23 cellular contexts compared by ENCODE assay signal in genomic region chr11:84165139-84165538, GRCh38.
DNase-seq lines count a peak whose midpoint lies in the region; ATAC-seq and TF ChIP-seq lines count a peak whose summit lies in the region.
"Had no signal": no experiment of that assay in that cellular context is flagged by ENCODE, and none has a peak within 500 bp of the region (broad histone marks: within the 10 kb centered on the region; RNA-seq: fewer than 3 reads in every experiment).

No MANE protein-coding gene starts in this region.

- no peak overlapping the region for H3K4me2 ChIP-seq in trophoblast cell (ENCODE audit: low read length)

- H3K4me3 Mint-ChIP-seq in activated CD8-positive, alpha-beta T cell treated with anti-CD3 and anti-CD28 coated beads, Interleukin-2, amount 10 ng/mL, durations not matched to agents 7 days and 5 days: no peak overlapping the region
- H3K4me3 Mint-ChIP-seq: CD8-positive, alpha-beta T cell had no signal

- H3K27ac ChIP-seq in trophoblast cell (ENCODE audit: low read depth, low read length): no peak overlapping the region
- H3K27ac ChIP-seq: RWPE1 had no signal

- H4K12ac ChIP-seq in trophoblast cell (ENCODE audit: low read depth, low read length): no peak overlapping the region

- H3K27me3 ChIP-seq in trophoblast cell (ENCODE audit: insufficient read depth, low read length): no peaks in the 10 kb centered on the region
- H3K27me3 ChIP-seq: MG63 had no signal

- H2BK5ac ChIP-seq in trophoblast cell (ENCODE audit: low read depth, low read length, poor library complexity): no peak overlapping the region

- no peaks in the 10 kb centered on the region for H3K79me2 ChIP-seq in trophoblast cell (ENCODE audit: control insufficient read depth, insufficient read depth, low read length, poor library complexity)

- no peaks in the 10 kb centered on the region for H3K79me1 ChIP-seq in trophoblast cell (ENCODE audit: low read length)

- no peaks in the 10 kb centered on the region for H3K36me3 ChIP-seq in trophoblast cell (ENCODE audit: control insufficient read depth in 1 of 2, insufficient read depth in 2 of 2, low read length in 2 of 2)
- H3K36me3 ChIP-seq: MG63 had no signal

- POLR2A ChIA-PET in activated CD8-positive, alpha-beta T cell treated with anti-CD3 and anti-CD28 coated beads, Interleukin-2, amount 10 ng/mL, durations not matched to agents 7 days and 5 days (lab: Charles Lee): no interaction called here

- H3K23ac ChIP-seq in trophoblast cell (ENCODE audit: low read length): no peak overlapping the region

- H4K8ac ChIP-seq in trophoblast cell (ENCODE audit: low read depth, low read length): no peak overlapping the region

- H3K9me3 Mint-ChIP-seq in activated CD8-positive, alpha-beta T cell treated with anti-CD3 and anti-CD28 coated beads, Interleukin-2, amount 10 ng/mL, durations not matched to agents 7 days and 5 days (ENCODE audit: insufficient read depth): peaks cover 8% of the 10 kb centered on the region

- no peaks in the 10 kb centered on the region for H3K4me1 Mint-ChIP-seq in activated CD8-positive, alpha-beta T cell treated with anti-CD3 and anti-CD28 coated beads, Interleukin-2, amount 10 ng/mL, durations not matched to agents 7 days and 5 days (ENCODE audit: low read depth)

- no peak overlapping the region for H3K27ac Mint-ChIP-seq in activated CD8-positive, alpha-beta T cell treated with anti-CD3 and anti-CD28 coated beads, Interleukin-2, amount 10 ng/mL, durations not matched to agents 7 days and 5 days
- H3K27ac Mint-ChIP-seq: CD8-positive, alpha-beta T cell had no signal

- ATAC-seq in activated CD8-positive, alpha-beta T cell treated with anti-CD3 and anti-CD28 coated beads, Interleukin-2, amount 10 ng/mL, durations not matched to agents 7 days and 5 days: no peak
- ATAC-seq: CD8-positive, alpha-beta T cell; K562 had no signal

- H2AK5ac ChIP-seq in trophoblast cell (ENCODE audit: low read length): no peak overlapping the region

- no peak overlapping the region for H3K4ac ChIP-seq in trophoblast cell (ENCODE audit: low read depth, low read length)

- no peak for TF ChIP-seq CTCF in epithelial cell of proximal tubule (conservative IDR thresholded peaks at IDR 0.05; ENCODE audit: low read depth, low read length)

- no peak overlapping the region for H4K91ac ChIP-seq in trophoblast cell (ENCODE audit: low read depth, low read length)

- H2BK120ac ChIP-seq in trophoblast cell (ENCODE audit: insufficient read depth, low read length, poor library complexity): no peak overlapping the region

- H3K4me3 ChIP-seq in epithelial cell of proximal tubule (ENCODE audit: low read depth, low read length) (no peak overlapping the region), trophoblast cell (ENCODE audit: low read depth, low read length) (no peak overlapping the region)
- H3K4me3 ChIP-seq: K562, MG63 had no signal

- H2AFZ ChIP-seq in trophoblast cell (ENCODE audit: insufficient read depth, low read length, poor library complexity): no peak overlapping the region

- CTCF ChIA-PET in activated CD8-positive, alpha-beta T cell treated with anti-CD3 and anti-CD28 coated beads, Interleukin-2, amount 10 ng/mL, durations not matched to agents 7 days and 5 days (lab: Charles Lee): no interaction called here

- no peaks in the 10 kb centered on the region for H3K36me3 Mint-ChIP-seq in activated CD8-positive, alpha-beta T cell treated with anti-CD3 and anti-CD28 coated beads, Interleukin-2, amount 10 ng/mL, durations not matched to agents 7 days and 5 days (ENCODE audit: low read depth)
- H3K36me3 Mint-ChIP-seq: CD8-positive, alpha-beta T cell had no signal

- H3K18ac ChIP-seq in trophoblast cell (ENCODE audit: low read length): no peak overlapping the region

- H3K9ac ChIP-seq in trophoblast cell (ENCODE audit: low read length): no peak overlapping the region

- H2BK12ac ChIP-seq in trophoblast cell (ENCODE audit: low read length): no peak overlapping the region

- DNase-seq in GM03348 (ENCODE audit: low spot score) (peak; percentile 6), amniotic epithelial cell (ENCODE audit: low read depth) (peak; percentile 4), epithelial cell of proximal tubule (ENCODE audit: low read depth) (peak; percentile 19), renal cortical epithelial cell (ENCODE audit: low read depth) (peak; percentile 13), trophoblast cell (no peak), NCI-H1694 treated with DMSO at 0.1 percent for 48 hours (lab: John Stamatoyannopoulos, UW) (no peak), hippocampal formation (lab: John Stamatoyannopoulos, UW) (no peak)
- DNase-seq in activated CD8-positive, alpha-beta T cell treated with anti-CD3 and anti-CD28 coated beads, Interleukin-2, amount 10 ng/mL, durations not matched to agents 7 days and 5 days: no peak
- DNase-seq: AML-193; C1 segment of cervical spinal cord; CD8-positive, alpha-beta T cell; DMS153; MG63; NCI-H1417 treated with DMSO at 0.1 percent for 48 hours; NCI-H187 treated with DMSO at 0.1 percent for 48 hours; NCI-H2107; NCI-H2227 treated with DMSO at 0.1 percent for 48 hours; NCI-H524; NCI-H774; NK-92 treated with Interleukin-12 subunit alpha and Interleukin-12 subunit beta, amount 100 ng/mL, for 24 hours; SHP77 treated with DMSO at 0.1 percent for 48 hours had no signal

- no peaks in the 10 kb centered on the region for H3K4me1 ChIP-seq in trophoblast cell (ENCODE audit: control insufficient read depth in 1 of 2, insufficient read depth in 2 of 2, low read length in 2 of 2)

- no peaks in the 10 kb centered on the region for H3K27me3 Mint-ChIP-seq in activated CD8-positive, alpha-beta T cell treated with anti-CD3 and anti-CD28 coated beads, Interleukin-2, amount 10 ng/mL, durations not matched to agents 7 days and 5 days (ENCODE audit: low read depth)

- no CpG with 5 or more reads among the region's 2 CpGs for WGBS in trophoblast cell (ENCODE audit: extremely low coverage, insufficient coverage, insufficient read length)

- H3K9me3 ChIP-seq in trophoblast cell (ENCODE audit: insufficient read depth, low read depth, low read length): no peaks in the 10 kb centered on the region
- H3K9me3 ChIP-seq: MG63 had no signal

- H3K14ac ChIP-seq in trophoblast cell (ENCODE audit: low read length): no peak overlapping the region

Comparison
In these comparisons a context has a peak if more than half of its experiments do, and no peak if none do; other contexts are left out.
1. DNase-seq: peak in GM03348 (single experiment), amniotic epithelial cell (single experiment), epithelial cell of proximal tubule (single experiment) and renal cortical epithelial cell (single experiment); none in activated CD8-positive, alpha-beta T cell treated with anti-CD3 and anti-CD28 coated beads, Interleukin-2, amount 10 ng/mL, durations not matched to agents 7 days and 5 days (single experiment), trophoblast cell (0 of 2), NCI-H1694 treated with DMSO at 0.1 percent for 48 hours (single experiment) and hippocampal formation (0 of 2).